In the genomic region with DNA sequence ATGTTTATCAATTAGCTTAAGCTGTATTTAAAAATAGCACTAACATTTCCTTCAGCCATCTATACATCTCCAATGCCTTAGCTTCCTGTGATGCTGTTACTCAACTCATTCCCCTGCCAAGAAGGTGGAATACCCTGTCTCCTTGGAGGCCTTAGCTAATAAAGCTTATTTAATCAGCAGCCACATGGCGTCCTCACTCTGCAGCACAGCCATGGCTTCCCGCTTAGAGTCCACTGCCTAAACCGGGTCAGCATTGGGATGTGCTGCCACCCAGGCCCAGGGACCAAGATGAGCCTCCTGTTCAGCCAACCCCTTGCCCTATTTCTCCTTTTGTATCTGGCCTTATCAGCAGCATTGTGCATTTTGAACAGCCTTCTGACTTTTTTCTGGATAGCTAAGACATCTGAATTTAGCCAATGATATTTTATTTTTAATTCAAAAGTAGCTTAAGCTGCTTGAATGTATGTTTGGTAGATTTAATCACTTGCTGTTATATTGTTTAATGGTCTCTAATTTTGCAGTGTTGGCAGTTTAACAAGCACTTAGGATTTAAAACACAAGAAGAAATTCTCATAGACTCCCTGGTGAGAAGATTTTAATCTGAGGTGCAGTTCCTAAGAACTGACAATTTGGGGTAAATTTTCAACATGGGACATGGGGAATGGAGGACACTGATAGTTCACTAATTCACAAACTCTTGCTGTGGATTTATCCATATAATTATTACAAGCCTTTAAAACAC, we compare ENCODE assay signal across 9 cellular contexts.
DNase-seq lines count a peak whose midpoint lies in the region; ATAC-seq and TF ChIP-seq lines count a peak whose summit lies in the region.
"Had no signal": no experiment of that assay in that cellular context is flagged by ENCODE, and none has a peak within 500 bp of the region (broad histone marks: within the 10 kb centered on the region; RNA-seq: fewer than 3 reads in every experiment).

No MANE protein-coding gene starts in this region.

- peak overlapping the region; percentile 53 for H3K27ac Mint-ChIP-seq in activated naive CD4-positive, alpha-beta T cell treated with anti-CD3 and anti-CD28 coated beads, Interleukin-2, amount 50 U/mL, for 24 hours
- H3K27ac Mint-ChIP-seq in activated naive CD4-positive, alpha-beta T cell treated with anti-CD3 and anti-CD28 coated beads for 36 hours: no peak overlapping the region

- intact Hi-C loops in activated naive CD4-positive, alpha-beta T cell treated with anti-CD3 and anti-CD28 coated beads for 36 hours (cut with micrococcal nuclease): loop anchor here (2.0 to 5.0 kb wide), 2 partner anchors 384 to 863 kb away; partner anchors contain the start of gene ZCCHC9
- intact Hi-C loops in right lobe of liver (cut with DNase I) (no loop called here), uterus (cut with DNase I; ENCODE audit: low total_unique reads) (no loop called here)

- H3K36me3 ChIP-seq in right lobe of liver: no peaks in the 10 kb centered on the region
- H3K36me3 ChIP-seq in uterus: no peaks in the 10 kb centered on the region
- H3K36me3 ChIP-seq: BLaER1 treated with 17β-estradiol and CSF1 and Interleukin-3, amounts not matched to agents 10 nM and 100 nM had no signal

- 62% methylated on average over 2 of the region's 3 CpGs for WGBS in right lobe of liver (ENCODE audit: insufficient coverage, low coverage, low lambda C conversion rate, missing lambda C conversion rate)

- no peaks in the 10 kb centered on the region for H3K27me3 ChIP-seq in right lobe of liver
- no peaks in the 10 kb centered on the region for H3K27me3 ChIP-seq in uterus
- H3K27me3 ChIP-seq: BLaER1 treated with 17β-estradiol and CSF1 and Interleukin-3, amounts not matched to agents 10 nM and 100 nM had no signal

- TF ChIP-seq POLR2A in right lobe of liver (IDR thresholded peaks at IDR 0.05) (no peak), uterus (IDR thresholded peaks at IDR 0.05) (no peak)

- peak; percentile 10 for TF ChIP-seq CTCF in cardiac fibroblast (IDR thresholded peaks at IDR 0.05; ENCODE audit: low read depth, low read length)
- TF ChIP-seq CTCF in right lobe of liver (IDR thresholded peaks at IDR 0.05): no peak
- no peak for TF ChIP-seq CTCF in uterus (IDR thresholded peaks at IDR 0.05)

- H3K4me3 ChIP-seq in cardiac fibroblast (replicated peaks in 1 of 2; ENCODE audit: low read depth in 2 of 2, low read length in 2 of 2) (no peak overlapping the region), right lobe of liver (no peak overlapping the region), uterus (no peak overlapping the region)
- H3K4me3 ChIP-seq: BLaER1 treated with 17β-estradiol and CSF1 and Interleukin-3, amounts not matched to agents 10 nM and 100 nM had no signal

- H3K27me3 Mint-ChIP-seq in activated naive CD4-positive, alpha-beta T cell treated with anti-CD3 and anti-CD28 coated beads, Interleukin-2, amount 50 U/mL, for 24 hours: no peaks in the 10 kb centered on the region
- no peaks in the 10 kb centered on the region for H3K27me3 Mint-ChIP-seq in activated naive CD4-positive, alpha-beta T cell treated with anti-CD3 and anti-CD28 coated beads for 36 hours (ENCODE audit: low read depth)

- DNase-seq in activated naive CD4-positive, alpha-beta T cell treated with anti-CD3 and anti-CD28 coated beads for 36 hours: no peak
- DNase-seq in cardiac fibroblast (ENCODE audit: low read depth in 2 of 2): peak; percentile 63 to 78
- DNase-seq in right lobe of liver: no peak
- DNase-seq in uterus: peak in 1 of 2 donors; percentile 26
- no peak for DNase-seq in NCI-H2029 (lab: John Stamatoyannopoulos, UW)
- DNase-seq in NOMO-1 (lab: John Stamatoyannopoulos, UW; ENCODE audit: unreplicated experiment in 2 of 2): no peak
- DNase-seq in middle frontal gyrus (ENCODE audit: extremely low spot score, low spot score): no peak

- CTCF ChIA-PET in activated naive CD4-positive, alpha-beta T cell treated with anti-CD3 and anti-CD28 coated beads for 36 hours (lab: Charles Lee): interaction anchor here (0.6 to 2.3 kb wide), 19 partner anchors 10 to 1352 kb away, joined by 3 to 18 read pairs (median 3); no protein-coding TSS in a partner anchor

- peak overlapping the region; percentile 17 to 59 (median 30) for H3K27ac ChIP-seq in right lobe of liver
- H3K27ac ChIP-seq in uterus: peak overlapping the region; percentile 69 to 72

- H3K4me1 Mint-ChIP-seq in activated naive CD4-positive, alpha-beta T cell treated with anti-CD3 and anti-CD28 coated beads, Interleukin-2, amount 50 U/mL, for 24 hours: peaks cover 14% of the 10 kb centered on the region
- H3K4me1 Mint-ChIP-seq in activated naive CD4-positive, alpha-beta T cell treated with anti-CD3 and anti-CD28 coated beads for 36 hours (ENCODE audit: low read depth): peaks cover 15% of the 10 kb centered on the region

- ATAC-seq in right lobe of liver: peak; percentile 11 to 39 (median 20)

- H3K9me3 Mint-ChIP-seq in activated naive CD4-positive, alpha-beta T cell treated with anti-CD3 and anti-CD28 coated beads, Interleukin-2, amount 50 U/mL, for 24 hours: no peaks in the 10 kb centered on the region
- H3K9me3 Mint-ChIP-seq in activated naive CD4-positive, alpha-beta T cell treated with anti-CD3 and anti-CD28 coated beads for 36 hours: no peaks in the 10 kb centered on the region

- no peak overlapping the region for H3K4me3 Mint-ChIP-seq in activated naive CD4-positive, alpha-beta T cell treated with anti-CD3 and anti-CD28 coated beads, Interleukin-2, amount 50 U/mL, for 24 hours
- no peak overlapping the region for H3K4me3 Mint-ChIP-seq in activated naive CD4-positive, alpha-beta T cell treated with anti-CD3 and anti-CD28 coated beads for 36 hours

- H3K36me3 Mint-ChIP-seq in activated naive CD4-positive, alpha-beta T cell treated with anti-CD3 and anti-CD28 coated beads, Interleukin-2, amount 50 U/mL, for 24 hours: no peaks in the 10 kb centered on the region
- no peaks in the 10 kb centered on the region for H3K36me3 Mint-ChIP-seq in activated naive CD4-positive, alpha-beta T cell treated with anti-CD3 and anti-CD28 coated beads for 36 hours (ENCODE audit: low read depth)

- H3K9me3 ChIP-seq in right lobe of liver (no peaks in the 10 kb centered on the region), uterus (no peaks in the 10 kb centered on the region)
- H3K9me3 ChIP-seq: BLaER1 treated with 17β-estradiol and CSF1 and Interleukin-3, amounts not matched to agents 10 nM and 100 nM had no signal

- peaks cover 0 to 11% (median 0%) of the 10 kb centered on the region in 4 donors for H3K4me1 ChIP-seq in right lobe of liver
- peaks cover 0 to 20% of the 10 kb centered on the region in 2 donors for H3K4me1 ChIP-seq in uterus

Comparison
In these comparisons a context has a peak if more than half of its experiments do, and no peak if none do; other contexts are left out.
1. DNase-seq: peak in cardiac fibroblast (2 of 2); none in activated naive CD4-positive, alpha-beta T cell treated with anti-CD3 and anti-CD28 coated beads for 36 hours (single experiment), right lobe of liver (0 of 3), NCI-H2029 (single experiment), NOMO-1 (0 of 2) and middle frontal gyrus (single experiment).